Comparison of ENCODE assay signal across 8 cellular contexts in the genomic region with DNA sequence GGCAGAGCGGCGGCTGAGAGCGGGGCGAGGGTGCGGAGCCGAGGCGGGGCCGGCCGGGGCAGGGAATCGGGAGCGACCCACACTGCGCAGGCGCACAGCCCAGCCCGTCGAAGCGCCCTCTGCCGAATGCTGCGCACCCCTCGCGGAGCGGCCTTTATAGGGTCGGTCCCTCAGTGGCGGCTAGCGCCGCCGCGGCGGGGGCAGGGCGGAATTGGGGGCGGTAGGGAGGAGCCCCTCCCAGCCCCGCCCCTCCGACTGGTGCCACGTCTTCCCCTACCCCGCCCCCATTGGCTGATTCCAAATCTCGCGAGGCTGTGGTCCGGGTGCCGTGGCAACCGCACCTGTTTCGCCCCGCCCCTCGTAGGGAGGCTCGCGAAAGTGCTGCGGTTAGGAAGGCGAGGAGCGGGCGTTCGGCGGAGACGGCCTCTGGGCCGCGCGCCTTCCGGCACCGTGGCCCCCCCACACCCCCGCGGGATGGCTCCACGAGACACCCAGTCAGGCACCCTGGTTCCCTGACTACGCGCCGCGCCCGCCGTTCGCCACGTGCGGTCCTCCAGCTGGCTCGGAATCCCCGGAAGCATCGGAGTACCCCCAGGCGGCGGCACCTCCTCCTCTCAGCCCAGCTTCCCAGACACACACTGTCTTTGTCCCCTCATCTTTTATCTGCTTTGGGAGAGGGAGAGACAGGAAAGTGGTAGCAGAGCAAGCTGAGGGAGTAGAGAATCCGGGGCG. TPM values are rescaled to one million over a fixed set of nuclear protein-coding genes. Genes with fewer than 3 reads are reported as not detected.
DNase-seq lines count a peak whose midpoint lies in the region; ATAC-seq and TF ChIP-seq lines count a peak whose summit lies in the region.

A gene (minus strand): TSS at position 128 of the 732 bp plus-strand sequence. CDS start 157 bp downstream, outside the sequence.

- peak; percentile 28 to 62 (median 44) for TF ChIP-seq CTCF in right lobe of liver (IDR thresholded peaks at IDR 0.05)

- peaks cover 0 to 56% (median 37%) of the 10 kb centered on the region in 4 donors for H3K4me1 Mint-ChIP-seq in CD4-positive, CD25-positive, alpha-beta regulatory T cell

- DNase-seq in CD4-positive, CD25-positive, alpha-beta regulatory T cell: peak; percentile 99 to 100 (median 100)
- peak; percentile 98 for DNase-seq in NCI-H774 (lab: John Stamatoyannopoulos, UW)
- DNase-seq in activated CD4-positive, alpha-beta T cell treated with anti-CD3 and anti-CD28 coated beads, Interleukin-2, amount 50 U/mL, for 48 hours: peak; percentile 99
- peak; percentile 91 to 97 for DNase-seq in dermis microvascular lymphatic vessel endothelial cell (ENCODE audit: low read depth in 2 of 2)
- peak; percentile 99 for DNase-seq in right lobe of liver
- peak; percentile 99 for DNase-seq in stimulated activated CD4-positive, alpha-beta T cell treated with anti-CD3 and anti-CD28 coated beads, Interleukin-4, amount 100 ng/mL, for 4 hours

- peak within 1 kb of the TSS; percentile 94 for H3K4me3 ChIP-seq in CD4-positive, CD25-positive, alpha-beta regulatory T cell (ENCODE audit: low read depth, low read length)
- H3K4me3 ChIP-seq in right lobe of liver: peak within 1 kb of the TSS; percentile 79 to 87 (median 83)

- H3K27me3 Mint-ChIP-seq in CD4-positive, CD25-positive, alpha-beta regulatory T cell: no peaks in the 10 kb centered on the region

- H3K27ac ChIP-seq in CD4-positive, CD25-positive, alpha-beta regulatory T cell (ENCODE audit: insufficient read depth, low read length, poor library complexity, severe bottlenecking): peak within 1 kb of the TSS; percentile 87
- peak within 1 kb of the TSS; percentile 67 to 87 (median 80) for H3K27ac ChIP-seq in right lobe of liver

- peak; percentile 82 to 84 for ATAC-seq in CD4-positive, CD25-positive, alpha-beta regulatory T cell (ENCODE audit: low read depth in 2 of 2)
- ATAC-seq in GM19397 (IDR thresholded peaks at IDR 0.05; ENCODE audit: unreplicated experiment): peak; percentile 74
- peak; percentile 63 for ATAC-seq in HG03571 (IDR thresholded peaks at IDR 0.05; ENCODE audit: unreplicated experiment)
- peak; percentile 91 to 95 (median 92) for ATAC-seq in right lobe of liver

- H3K9me3 Mint-ChIP-seq in CD4-positive, CD25-positive, alpha-beta regulatory T cell: peaks cover 0 to 3% (median 0%) of the 10 kb centered on the region in 7 donors

- intact Hi-C loops in right lobe of liver (cut with DNase I): no loop called here

- peaks cover 16% of the 10 kb centered on the region for H3K36me3 ChIP-seq in CD4-positive, CD25-positive, alpha-beta regulatory T cell (ENCODE audit: control insufficient read depth, insufficient read depth, low read length)
- H3K36me3 ChIP-seq in right lobe of liver: no peaks in the 10 kb centered on the region

- under 1% methylated on average over 19 of the region's 75 CpGs for WGBS in right lobe of liver (ENCODE audit: insufficient coverage, low coverage, low lambda C conversion rate, missing lambda C conversion rate)

- H3K36me3 Mint-ChIP-seq in CD4-positive, CD25-positive, alpha-beta regulatory T cell: peaks cover 33% of the 10 kb centered on the region

- H3K4me3 Mint-ChIP-seq in CD4-positive, CD25-positive, alpha-beta regulatory T cell: peak within 1 kb of the TSS; percentile 96 to 100 (median 100)

- TF ChIP-seq POLR2A in right lobe of liver (IDR thresholded peaks at IDR 0.05): peak; percentile 100

- H3K27me3 ChIP-seq in CD4-positive, CD25-positive, alpha-beta regulatory T cell (ENCODE audit: control insufficient read depth, insufficient read depth, low read length): no peaks in the 10 kb centered on the region
- no peaks in the 10 kb centered on the region for H3K27me3 ChIP-seq in right lobe of liver

- peaks cover 62% of the 10 kb centered on the region for H3K4me1 ChIP-seq in CD4-positive, CD25-positive, alpha-beta regulatory T cell (ENCODE audit: control insufficient read depth, insufficient read depth, low read length, poor library complexity, severe bottlenecking)
- peaks cover 0 to 40% (median 14%) of the 10 kb centered on the region in 4 donors for H3K4me1 ChIP-seq in right lobe of liver

- no peaks in the 10 kb centered on the region for H3K9me3 ChIP-seq in CD4-positive, CD25-positive, alpha-beta regulatory T cell (ENCODE audit: control insufficient read depth in 2 of 2, low read length in 2 of 2)
- H3K9me3 ChIP-seq in right lobe of liver: no peaks in the 10 kb centered on the region

- peak within 1 kb of the TSS; percentile 92 to 98 (median 96) for H3K27ac Mint-ChIP-seq in CD4-positive, CD25-positive, alpha-beta regulatory T cell

RNA-seq across cellular contexts. Expression of the gene that starts here (rescaled TPM):
- total RNA-seq in CD4-positive, CD25-positive, alpha-beta regulatory T cell: 201 TPM
- 100 to 1,000 TPM; 180 to 223 (median 183) TPM for polyA plus RNA-seq in CD4-positive, CD25-positive, alpha-beta regulatory T cell
- total RNA-seq in dermis microvascular lymphatic vessel endothelial cell (30.3 and 39.2 TPM in 2 replicates), right lobe of liver (10 to 100 TPM; 18.8 to 36.1 (median 26.3) TPM)

Comparison
In these comparisons a context has a peak if more than half of its experiments do, and no peak if none do; other contexts are left out.
1. Peak in every context shown above with its lines: DNase-seq, ATAC-seq, H3K4me3 ChIP-seq and H3K27ac ChIP-seq.